ENCODE assay signal across 34 cellular contexts in genomic region chr5:178492278-178492677, GRCh38.
"Had no signal": no experiment of that assay in that cellular context is flagged by ENCODE, and none has a peak within 500 bp of the region (broad histone marks: within the 10 kb centered on the region; RNA-seq: fewer than 3 reads in every experiment).

No MANE protein-coding gene starts in this region.

- H3K27ac ChIP-seq: adrenal gland, body of pancreas, brain microvascular endothelial cell, breast epithelium had no signal

- DNase-seq: activated B cell treated with CpG ODN at 0.5 μM for 24 hours; activated CD4-positive, alpha-beta memory T cell treated with anti-CD3 and anti-CD28 coated beads for 36 hours; activated CD4-positive, alpha-beta T cell treated with anti-CD3 and anti-CD28 coated beads for 4 hours; activated CD4-positive, alpha-beta T cell treated with anti-CD3 and anti-CD28 coated beads, Interleukin-2, amount 10 ng/mL, durations not matched to agents 24 days and 14 days; activated CD4-positive, alpha-beta T cell treated with anti-CD3 and anti-CD28 coated beads, Interleukin-2, amount 50 U/mL, for 1 hour; activated CD4-positive, alpha-beta T cell treated with anti-CD3 and anti-CD28 coated beads, Interleukin-2, amount 50 U/mL, for 4 hours; activated CD4-positive, CD25-positive, alpha-beta regulatory T cell treated with anti-CD3 and anti-CD28 coated beads, Interleukin-2, amount 50 U/mL, for 72 hours; activated CD8-positive, alpha-beta memory T cell treated with anti-CD3 and anti-CD28 coated beads, Interleukin-2, amount 50 U/mL, for 4 hours; activated CD8-positive, alpha-beta T cell treated with anti-CD3 and anti-CD28 coated beads for 36 hours; activated effector memory CD4-positive, alpha-beta T cell treated with anti-CD3 and anti-CD28 coated beads, Interleukin-2, amount 50 U/mL, for 16 hours; activated gamma-delta T cell treated with Interleukin-2 at 50 U/mL for 16 hours; activated naive CD4-positive, alpha-beta T cell; activated naive CD4-positive, alpha-beta T cell treated with anti-CD3 and anti-CD28 coated beads for 36 hours; activated naive CD4-positive, alpha-beta T cell treated with anti-CD3 and anti-CD28 coated beads, Interleukin-2, amount 50 U/mL, for 16 hours; activated naive CD8-positive, alpha-beta T cell treated with anti-CD3 and anti-CD28 coated beads for 36 hours; activated T-cell treated with anti-CD3 and anti-CD28 coated beads for 4 hours; activated T-cell treated with anti-CD3 and anti-CD28 coated beads, Interleukin-2, amount 50 U/mL, for 1 hour; activated T-cell treated with anti-CD3 and anti-CD28 coated beads, Interleukin-2, amount 50 U/mL, for 4 hours; activated T-cell treated with anti-CD3 and anti-CD28 coated beads, Interleukin-2, amount 50 U/mL, for 72 hours; adrenal gland; amniotic stem cell; aorta; body of pancreas; brain microvascular endothelial cell; central memory CD4-positive, alpha-beta T cell; T-helper 1 cell; T-helper 2 cell; T-helper 9 cell had no signal

- H3K9me3 ChIP-seq: adrenal gland, body of pancreas had no signal

- H3K27ac Mint-ChIP-seq: activated B cell treated with CpG ODN at 0.5 μM for 24 hours; activated CD4-positive, alpha-beta memory T cell treated with anti-CD3 and anti-CD28 coated beads for 36 hours; activated CD4-positive, alpha-beta T cell treated with anti-CD3 and anti-CD28 coated beads, Interleukin-2, amount 10 ng/mL, durations not matched to agents 24 days and 14 days; activated CD8-positive, alpha-beta T cell treated with anti-CD3 and anti-CD28 coated beads for 36 hours; activated naive CD4-positive, alpha-beta T cell treated with anti-CD3 and anti-CD28 coated beads for 36 hours; activated naive CD4-positive, alpha-beta T cell treated with anti-CD3 and anti-CD28 coated beads, Interleukin-2, amount 50 U/mL, for 72 hours; activated naive CD8-positive, alpha-beta T cell treated with anti-CD3 and anti-CD28 coated beads for 36 hours; activated T-cell treated with anti-CD3 and anti-CD28 coated beads, Interleukin-2, amount 50 U/mL, for 72 hours; activated T-helper 1 cell treated with anti-CD3 and anti-CD28 coated beads, Interleukin-12 subunit alpha, Interleukin-12 subunit beta, Interleukin-2, Interleukin-4 antibody, amounts not matched to agents 30 ng/mL and 10 ng/mL and 1 ng/mL, durations not matched to agents 14 hours and 24 hours and 36 hours; activated T-helper 17 cell treated with anti-CD3 and anti-CD28 coated beads, Interleukin-2, amount 50 U/mL, for 72 hours; T-helper 1 cell treated with Interleukin-12 subunit alpha and Interleukin-12 subunit beta and Interleukin-4 antibody, amounts not matched to agents 30 μg/mL and 1 μg/mL, for 36 hours; T-helper 2 cell treated with Interferon-gamma antibody and Interleukin-4, amounts not matched to agents 5 μg/mL and 100 μg/mL, for 36 hours had no signal

- H3K4me1 Mint-ChIP-seq: activated B cell treated with CpG ODN at 0.5 μM for 24 hours; activated CD4-positive, alpha-beta T cell treated with anti-CD3 and anti-CD28 coated beads, Interleukin-2, amount 10 ng/mL, durations not matched to agents 24 days and 14 days; activated naive CD8-positive, alpha-beta T cell treated with anti-CD3 and anti-CD28 coated beads for 36 hours; activated T-helper 17 cell treated with anti-CD3 and anti-CD28 coated beads, Interleukin-2, amount 50 U/mL, for 72 hours had no signal

- H3K36me3 ChIP-seq: adrenal gland, brain microvascular endothelial cell, breast epithelium had no signal

- H3K9me3 Mint-ChIP-seq: activated B cell treated with CpG ODN at 0.5 μM for 24 hours; activated CD4-positive, alpha-beta memory T cell treated with anti-CD3 and anti-CD28 coated beads for 36 hours; activated CD4-positive, alpha-beta T cell treated with anti-CD3 and anti-CD28 coated beads, Interleukin-2, amount 10 ng/mL, durations not matched to agents 24 days and 14 days; activated CD8-positive, alpha-beta T cell treated with anti-CD3 and anti-CD28 coated beads for 36 hours; activated naive CD4-positive, alpha-beta T cell treated with anti-CD3 and anti-CD28 coated beads, Interleukin-2, amount 50 U/mL, for 72 hours; activated naive CD8-positive, alpha-beta T cell treated with anti-CD3 and anti-CD28 coated beads for 36 hours; activated T-cell treated with anti-CD3 and anti-CD28 coated beads, Interleukin-2, amount 50 U/mL, for 4 hours; activated T-cell treated with anti-CD3 and anti-CD28 coated beads, Interleukin-2, amount 50 U/mL, for 72 hours; activated T-helper 1 cell treated with anti-CD3 and anti-CD28 coated beads, Interleukin-12 subunit alpha, Interleukin-12 subunit beta, Interleukin-2, Interleukin-4 antibody, amounts not matched to agents 30 ng/mL and 10 ng/mL and 1 ng/mL, durations not matched to agents 14 hours and 24 hours and 36 hours; activated T-helper 17 cell treated with anti-CD3 and anti-CD28 coated beads, Interleukin-2, amount 50 U/mL, for 72 hours; T-helper 1 cell treated with Interleukin-12 subunit alpha and Interleukin-12 subunit beta and Interleukin-4 antibody, amounts not matched to agents 30 μg/mL and 1 μg/mL, for 36 hours; T-helper 2 cell treated with Interferon-gamma antibody and Interleukin-4, amounts not matched to agents 5 μg/mL and 100 μg/mL, for 36 hours had no signal

- H3K4me3 Mint-ChIP-seq: activated B cell treated with CpG ODN at 0.5 μM for 24 hours; activated CD4-positive, alpha-beta memory T cell treated with anti-CD3 and anti-CD28 coated beads for 36 hours; activated CD4-positive, alpha-beta T cell treated with anti-CD3 and anti-CD28 coated beads, Interleukin-2, amount 10 ng/mL, durations not matched to agents 24 days and 14 days; activated CD8-positive, alpha-beta T cell treated with anti-CD3 and anti-CD28 coated beads for 36 hours; activated naive CD4-positive, alpha-beta T cell treated with anti-CD3 and anti-CD28 coated beads for 36 hours; activated naive CD8-positive, alpha-beta T cell treated with anti-CD3 and anti-CD28 coated beads for 36 hours; activated T-cell treated with anti-CD3 and anti-CD28 coated beads, Interleukin-2, amount 50 U/mL, for 4 hours; activated T-cell treated with anti-CD3 and anti-CD28 coated beads, Interleukin-2, amount 50 U/mL, for 72 hours; activated T-helper 1 cell treated with anti-CD3 and anti-CD28 coated beads, Interleukin-12 subunit alpha, Interleukin-12 subunit beta, Interleukin-2, Interleukin-4 antibody, amounts not matched to agents 30 ng/mL and 10 ng/mL and 1 ng/mL, durations not matched to agents 14 hours and 24 hours and 36 hours; activated T-helper 17 cell treated with anti-CD3 and anti-CD28 coated beads, Interleukin-2, amount 50 U/mL, for 72 hours; T-helper 1 cell treated with Interleukin-12 subunit alpha and Interleukin-12 subunit beta and Interleukin-4 antibody, amounts not matched to agents 30 μg/mL and 1 μg/mL, for 36 hours; T-helper 2 cell treated with Interferon-gamma antibody and Interleukin-4, amounts not matched to agents 5 μg/mL and 100 μg/mL, for 36 hours had no signal

- H3K27me3 ChIP-seq: adrenal gland, body of pancreas, brain microvascular endothelial cell, breast epithelium had no signal

- H3K36me3 Mint-ChIP-seq: activated CD4-positive, alpha-beta memory T cell treated with anti-CD3 and anti-CD28 coated beads for 36 hours; activated naive CD4-positive, alpha-beta T cell treated with anti-CD3 and anti-CD28 coated beads, Interleukin-2, amount 50 U/mL, for 72 hours; activated naive CD8-positive, alpha-beta T cell treated with anti-CD3 and anti-CD28 coated beads for 36 hours had no signal

- H3K27me3 Mint-ChIP-seq: activated naive CD8-positive, alpha-beta T cell treated with anti-CD3 and anti-CD28 coated beads for 36 hours had no signal

- H3K4me3 ChIP-seq: adrenal gland, body of pancreas, breast epithelium had no signal

- H3K4me1 ChIP-seq: adrenal gland, body of pancreas, breast epithelium had no signal
